9 cellular contexts compared by ENCODE assay signal in the genomic region with DNA sequence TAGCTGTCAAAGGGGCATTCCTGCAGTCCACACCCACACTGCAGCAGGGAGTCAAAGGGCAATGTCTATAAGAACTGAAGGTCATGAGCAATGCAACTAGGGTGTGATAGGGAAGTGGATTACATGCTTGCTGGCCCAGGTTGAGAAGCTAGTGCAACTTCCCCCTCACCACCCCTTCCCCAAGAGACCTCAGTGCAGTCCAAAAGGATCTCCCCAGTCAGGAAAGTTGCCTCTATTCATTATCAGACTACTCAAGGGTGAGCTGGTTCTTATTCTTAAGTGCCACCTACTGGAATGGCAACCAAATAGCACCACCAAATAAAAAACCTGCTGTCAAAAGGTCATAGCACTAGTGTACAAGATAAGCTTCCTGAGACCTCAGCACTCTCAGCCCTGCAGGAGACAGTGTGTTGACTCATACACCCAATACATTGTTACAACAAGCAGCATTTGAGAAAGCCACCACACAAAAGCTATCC. TPM values are rescaled to one million over a fixed set of nuclear protein-coding genes. Genes with fewer than 3 reads are reported as not detected.
DNase-seq lines count a peak whose midpoint lies in the region; ATAC-seq and TF ChIP-seq lines count a peak whose summit lies in the region.
"Had no signal": no experiment of that assay in that cellular context is flagged by ENCODE, and none has a peak within 500 bp of the region (broad histone marks: within the 10 kb centered on the region; RNA-seq: fewer than 3 reads in every experiment).

No MANE protein-coding gene starts in this region.

- no peaks in the 10 kb centered on the region for H3K36me3 Mint-ChIP-seq in endodermal cell (ENCODE audit: low read depth)
- peaks cover 10% of the 10 kb centered on the region for H3K36me3 Mint-ChIP-seq in natural killer cell

- no peak overlapping the region for H3K27ac ChIP-seq in endodermal cell (ENCODE audit: low read depth, low read length)

- peaks cover 19% of the 10 kb centered on the region for H3K9me3 ChIP-seq in endodermal cell (ENCODE audit: control insufficient read depth, low read length)

- DNase-seq in AML-193 (lab: John Stamatoyannopoulos, UW) (peak; percentile 61 to 71), M059J (ENCODE audit: low read depth) (peak; percentile 56), endodermal cell (no peak), germinal center (ENCODE audit: low spot score) (no peak), natural killer cell (no peak), pons (ENCODE audit: low spot score) (no peak)
- DNase-seq: activated naive CD8-positive, alpha-beta T cell treated with anti-CD3 and anti-CD28 coated beads, Interleukin-2, amount 10 ng/mL, durations not matched to agents 7 days and 5 days had no signal

- no peak overlapping the region for H3K9ac ChIP-seq in endodermal cell (ENCODE audit: extremely low read depth, low read length, poor library complexity, severe bottlenecking)

- peak; percentile 68 for TF ChIP-seq CTCF in endodermal cell (conservative IDR thresholded peaks at IDR 0.05)
- no peak for TF ChIP-seq CTCF in natural killer cell (IDR thresholded peaks at IDR 0.05)

- H3K4me3 Mint-ChIP-seq in endodermal cell (no peak overlapping the region), natural killer cell (no peak overlapping the region)
- H3K4me3 Mint-ChIP-seq: activated naive CD8-positive, alpha-beta T cell treated with anti-CD3 and anti-CD28 coated beads, Interleukin-2, amount 10 ng/mL, durations not matched to agents 7 days and 5 days had no signal

- H3K9me3 Mint-ChIP-seq in endodermal cell (peaks cover 13% of the 10 kb centered on the region), natural killer cell (peaks cover 2 to 11% of the 10 kb centered on the region in 2 donors)
- H3K9me3 Mint-ChIP-seq: activated naive CD8-positive, alpha-beta T cell treated with anti-CD3 and anti-CD28 coated beads, Interleukin-2, amount 10 ng/mL, durations not matched to agents 7 days and 5 days had no signal

- H3K27ac Mint-ChIP-seq in endodermal cell (no peak overlapping the region), natural killer cell (no peak overlapping the region)
- H3K27ac Mint-ChIP-seq: activated naive CD8-positive, alpha-beta T cell treated with anti-CD3 and anti-CD28 coated beads, Interleukin-2, amount 10 ng/mL, durations not matched to agents 7 days and 5 days had no signal

- peaks cover 20% of the 10 kb centered on the region for H3K4me1 Mint-ChIP-seq in endodermal cell
- peaks cover 18 to 19% of the 10 kb centered on the region in 2 donors for H3K4me1 Mint-ChIP-seq in natural killer cell
- H3K4me1 Mint-ChIP-seq: activated naive CD8-positive, alpha-beta T cell treated with anti-CD3 and anti-CD28 coated beads, Interleukin-2, amount 10 ng/mL, durations not matched to agents 7 days and 5 days had no signal

- no peaks in the 10 kb centered on the region for H3K36me3 ChIP-seq in endodermal cell (ENCODE audit: control insufficient read depth, insufficient read depth, low read length)

- H3K27me3 Mint-ChIP-seq in endodermal cell (ENCODE audit: insufficient read depth) (peaks cover 9% of the 10 kb centered on the region), natural killer cell (ENCODE audit: low read depth in 2 of 2) (no peaks in the 10 kb centered on the region)
- H3K27me3 Mint-ChIP-seq: activated naive CD8-positive, alpha-beta T cell treated with anti-CD3 and anti-CD28 coated beads, Interleukin-2, amount 10 ng/mL, durations not matched to agents 7 days and 5 days had no signal

- peaks cover 7% of the 10 kb centered on the region for H3K4me1 ChIP-seq in endodermal cell (ENCODE audit: control insufficient read depth, insufficient read depth, low read length)

- no peak overlapping the region for H3K4me3 ChIP-seq in endodermal cell (ENCODE audit: low read length)

- no peaks in the 10 kb centered on the region for H3K27me3 ChIP-seq in endodermal cell (ENCODE audit: control insufficient read depth, insufficient read depth, low read length, poor library complexity, severe bottlenecking)

- intact Hi-C loops in natural killer cell (cut with micrococcal nuclease), result no loop called here

- ATAC-seq in GM19035 (IDR thresholded peaks at IDR 0.05; ENCODE audit: unreplicated experiment), result peak; percentile 64
- no peak for ATAC-seq in natural killer cell
- ATAC-seq in HG02981 (IDR thresholded peaks at IDR 0.05; ENCODE audit: unreplicated experiment), result no peak

RNA-seq across cellular contexts. Expression of a gene that starts 28.2 kb away (rescaled TPM):
- total RNA-seq in M059J (2014; rRNA removed; shearing (Covaris generic)), result 9.3 and 14.7 TPM in 2 replicates
- 10 to 100 TPM; 15.5 to 17.5 TPM for total RNA-seq in endodermal cell
- polyA plus RNA-seq in endodermal cell (2013, experiment 1 of 2), result 13.3 TPM
- polyA plus RNA-seq in endodermal cell (2013, experiment 2 of 2), result 10.1 TPM
- total RNA-seq in natural killer cell, result 10 to 100 TPM; 15.7 to 20.0 (median 19.0) TPM

Comparison
In these comparisons a context has a peak if more than half of its experiments do, and no peak if none do; other contexts are left out.
1. DNase-seq: peak in AML-193 (2 of 2) and M059J (single experiment); none in endodermal cell (single experiment), germinal center (single experiment), natural killer cell (single experiment) and pons (single experiment).